In genomic region chr4:139585468-139585867, GRCh38 we compare ENCODE assay signal across 5 cellular contexts.
"Had no signal": no experiment of that assay in that cellular context is flagged by ENCODE, and none has a peak within 500 bp of the region (broad histone marks: within the 10 kb centered on the region; RNA-seq: fewer than 3 reads in every experiment).

No MANE protein-coding gene starts in this region.

- DNase-seq: GOT3, H9, HCEC 1CT, IMR-90 had no signal

- H3K4me3 ChIP-seq: K562 had no signal

- ATAC-seq: K562 had no signal
